9 cellular contexts compared by ENCODE assay signal in genomic region chr16:11613381-11614303, GRCh38. TPM values are rescaled to one million over a fixed set of nuclear protein-coding genes. Genes with fewer than 3 reads are reported as not detected.
DNase-seq lines count a peak whose midpoint lies in the region; ATAC-seq and TF ChIP-seq lines count a peak whose summit lies in the region.
"Had no signal": no experiment of that assay in that cellular context is flagged by ENCODE, and none has a peak within 500 bp of the region (broad histone marks: within the 10 kb centered on the region; RNA-seq: fewer than 3 reads in every experiment).

No MANE protein-coding gene starts in this region.

- peak overlapping the region; percentile 80 for H3K27ac Mint-ChIP-seq in stimulated activated effector memory CD8-positive, alpha-beta T cell treated with anti-CD3 and anti-CD28 coated beads, Interleukin-12 subunit alpha, Interleukin-12 subunit beta, amount 100 ng/mL, for 72 hours

- TF ChIP-seq POLR2A in gastroesophageal sphincter (IDR thresholded peaks at IDR 0.05): no peak

- DNase-seq in NCI-H2171 treated with DMSO at 0.1 percent for 48 hours (lab: John Stamatoyannopoulos, UW) (peak; percentile 73), NCI-H2171 (lab: John Stamatoyannopoulos, UW) (no peak), NCI-H2029 treated with DMSO at 0.1 percent for 48 hours (lab: John Stamatoyannopoulos, UW) (no peak)
- peak; percentile 15 to 68 for DNase-seq in stimulated activated effector memory CD8-positive, alpha-beta T cell treated with anti-CD3 and anti-CD28 coated beads, Interleukin-12 subunit alpha, Interleukin-12 subunit beta, amount 100 ng/mL, for 72 hours (ENCODE audit: low spot score in 2 of 2)
- DNase-seq in stimulated activated CD4-positive, alpha-beta T cell treated with anti-CD3 and anti-CD28 coated beads, Interleukin-2, amount 100 ng/mL, for 24 hours: no peak

- H3K4me3 Mint-ChIP-seq in stimulated activated effector memory CD8-positive, alpha-beta T cell treated with anti-CD3 and anti-CD28 coated beads, Interleukin-12 subunit alpha, Interleukin-12 subunit beta, amount 100 ng/mL, for 72 hours: peak overlapping the region; percentile 51

- H3K9ac ChIP-seq in OCI-LY1 (ENCODE audit: low read length): peak overlapping the region; percentile 41

- H3K27ac ChIP-seq in OCI-LY1 (ENCODE audit: low read depth, low read length, poor library complexity, severe bottlenecking): peak overlapping the region; percentile 92
- H3K27ac ChIP-seq in gastroesophageal sphincter: peak overlapping the region in 2 of 4 donors; percentile 20 to 55
- H3K27ac ChIP-seq: 22Rv1 had no signal

- no peaks in the 10 kb centered on the region for H3K9me3 Mint-ChIP-seq in stimulated activated effector memory CD8-positive, alpha-beta T cell treated with anti-CD3 and anti-CD28 coated beads, Interleukin-12 subunit alpha, Interleukin-12 subunit beta, amount 100 ng/mL, for 72 hours

- peak overlapping the region; percentile 58 for H2AFZ ChIP-seq in OCI-LY1 (ENCODE audit: low read length)

- H3K4me3 ChIP-seq in OCI-LY1 (ENCODE audit: low read depth, low read length, poor library complexity, severe bottlenecking) (no peak overlapping the region), gastroesophageal sphincter (no peak overlapping the region)

- H3K36me3 ChIP-seq in OCI-LY1 (ENCODE audit: insufficient read depth, low read length) (no peaks in the 10 kb centered on the region), gastroesophageal sphincter (no peaks in the 10 kb centered on the region)

- H3K9me3 ChIP-seq in OCI-LY1 (ENCODE audit: low read length): no peaks in the 10 kb centered on the region
- no peaks in the 10 kb centered on the region for H3K9me3 ChIP-seq in gastroesophageal sphincter

- H3K27me3 ChIP-seq in OCI-LY1 (ENCODE audit: insufficient read depth, low read length) (no peaks in the 10 kb centered on the region), gastroesophageal sphincter (no peaks in the 10 kb centered on the region)

- no peaks in the 10 kb centered on the region for H4K20me1 ChIP-seq in OCI-LY1 (ENCODE audit: insufficient read depth, low read length)

- no peak for TF ChIP-seq CTCF in OCI-LY1 (IDR thresholded peaks at IDR 0.05; ENCODE audit: low read length)
- no peak for TF ChIP-seq CTCF in gastroesophageal sphincter (IDR thresholded peaks at IDR 0.05)

- 59 to 68% methylated on average over 14 to 17 of the region's 20 CpGs for WGBS in gastroesophageal sphincter (ENCODE audit: low coverage in 1 of 2), 2 donors

- H3F3A ChIP-seq in OCI-LY1 (ENCODE audit: insufficient read depth, low read length): no peaks in the 10 kb centered on the region

- ATAC-seq in gastroesophageal sphincter: peak; percentile 39
- ATAC-seq in stimulated activated effector memory CD8-positive, alpha-beta T cell treated with anti-CD3 and anti-CD28 coated beads, Interleukin-12 subunit alpha, Interleukin-12 subunit beta, amount 100 ng/mL, for 72 hours: peak; percentile 94
- ATAC-seq in HG03097 (IDR thresholded peaks at IDR 0.05; ENCODE audit: low FRiP score, unreplicated experiment): no peak

- H3K4me1 ChIP-seq in OCI-LY1 (ENCODE audit: insufficient read depth, low read length, severe bottlenecking): peaks cover 55% of the 10 kb centered on the region
- no peaks in the 10 kb centered on the region for H3K4me1 ChIP-seq in gastroesophageal sphincter

- no peaks in the 10 kb centered on the region for H3K79me2 ChIP-seq in OCI-LY1 (ENCODE audit: insufficient read depth, low read length)

- TF ChIP-seq EP300 in gastroesophageal sphincter (IDR thresholded peaks at IDR 0.05): no peak

- H3K4me1 Mint-ChIP-seq in stimulated activated effector memory CD8-positive, alpha-beta T cell treated with anti-CD3 and anti-CD28 coated beads, Interleukin-12 subunit alpha, Interleukin-12 subunit beta, amount 100 ng/mL, for 72 hours: peaks cover 23% of the 10 kb centered on the region

- no peaks in the 10 kb centered on the region for H3K9me2 ChIP-seq in OCI-LY1 (ENCODE audit: low read depth, low read length)

- peak overlapping the region; percentile 38 for H3K4me2 ChIP-seq in OCI-LY1 (ENCODE audit: low read length)

- no peaks in the 10 kb centered on the region for H3K36me3 Mint-ChIP-seq in stimulated activated effector memory CD8-positive, alpha-beta T cell treated with anti-CD3 and anti-CD28 coated beads, Interleukin-12 subunit alpha, Interleukin-12 subunit beta, amount 100 ng/mL, for 72 hours

RNA-seq across cellular contexts. Expression of gene LITAF, which starts 26.9 kb away (rescaled TPM):
- total RNA-seq in gastroesophageal sphincter: 10 to 100 TPM; 31.6 to 95.0 (median 44.5) TPM

RNA-seq across cellular contexts. Expression of gene SNN, which starts 54.6 kb away (rescaled TPM):
- total RNA-seq in gastroesophageal sphincter: 10 to 100 TPM; 34.6 to 40.3 (median 39.7) TPM

Comparison
In these comparisons a context has a peak if more than half of its experiments do, and no peak if none do; other contexts are left out.
1. DNase-seq: peak in NCI-H2171 treated with DMSO at 0.1 percent for 48 hours (single experiment) and stimulated activated effector memory CD8-positive, alpha-beta T cell treated with anti-CD3 and anti-CD28 coated beads, Interleukin-12 subunit alpha, Interleukin-12 subunit beta, amount 100 ng/mL, for 72 hours (2 of 2); none in NCI-H2171 (single experiment), NCI-H2029 treated with DMSO at 0.1 percent for 48 hours (single experiment) and stimulated activated CD4-positive, alpha-beta T cell treated with anti-CD3 and anti-CD28 coated beads, Interleukin-2, amount 100 ng/mL, for 24 hours (0 of 2).